8 cellular contexts compared by ENCODE assay signal in the genomic region with DNA sequence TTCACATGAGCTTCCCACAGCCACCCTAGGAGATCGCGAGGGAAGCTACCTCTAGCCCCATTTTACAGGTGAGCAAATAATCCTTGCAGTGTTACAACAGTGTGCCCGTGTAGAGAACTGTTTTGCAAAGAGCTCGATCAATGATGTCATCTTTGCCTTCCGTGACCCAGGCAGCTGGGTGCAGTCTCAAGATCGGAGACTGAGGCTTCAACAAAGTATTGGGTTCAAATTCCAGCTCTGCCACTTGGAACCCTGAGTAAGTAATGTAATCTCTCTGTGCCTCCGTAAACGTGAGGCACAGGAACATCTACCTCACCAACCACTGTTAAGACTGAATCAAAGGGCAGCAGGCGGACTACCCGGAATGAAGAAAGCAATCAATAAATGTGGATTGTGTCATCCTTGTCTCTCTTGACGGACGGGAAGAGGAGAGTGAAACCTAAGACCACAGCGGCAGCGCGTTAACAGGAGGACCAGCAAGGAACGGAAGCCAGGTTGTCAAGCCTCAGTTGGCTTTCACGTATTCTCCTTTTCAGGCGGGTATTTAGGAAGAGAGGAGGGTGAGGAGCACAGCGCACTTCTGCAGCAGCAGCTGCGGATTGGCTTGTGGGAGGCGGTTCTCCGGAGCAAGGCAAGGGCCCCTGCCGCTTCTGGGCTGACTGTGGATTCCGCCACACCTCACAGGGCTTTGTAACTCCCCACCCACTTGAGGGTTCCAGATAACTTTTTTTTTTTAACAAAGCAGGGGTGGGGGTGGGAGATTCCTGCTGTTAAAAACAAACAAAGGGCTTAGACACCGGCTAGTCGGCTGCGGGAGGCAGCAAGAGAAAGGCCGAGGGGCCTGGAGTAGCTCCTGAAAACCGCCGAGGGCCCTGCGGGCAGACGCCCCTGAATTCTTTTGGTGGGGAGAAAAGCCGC. TPM values are rescaled to one million over a fixed set of nuclear protein-coding genes. Genes with fewer than 3 reads are reported as not detected.
DNase-seq lines count a peak whose midpoint lies in the region; ATAC-seq, FAIRE-seq and TF ChIP-seq lines count a peak whose summit lies in the region.

No MANE protein-coding gene starts in this region.

- no peaks in the 10 kb centered on the region for H3K9me3 ChIP-seq in keratinocyte (ENCODE audit: control insufficient read depth, low read depth, low read length)

- TF ChIP-seq CTCF in keratinocyte (optimal IDR thresholded peaks at IDR 0.05 in 1 of 3, IDR thresholded peaks at IDR 0.05 in 1 of 3, conservative IDR thresholded peaks at IDR 0.05 in 1 of 3; ENCODE audit: extremely low read depth in 1 of 3, insufficient read depth in 2 of 3, low read length in 3 of 3), result no peak

- H3K36me3 ChIP-seq in keratinocyte (ENCODE audit: control insufficient read depth in 2 of 2, extremely low read depth in 1 of 2, insufficient read depth in 2 of 2, low read length in 2 of 2), result peaks cover 0 to 2% of the 10 kb centered on the region in 2 experiments

- H3K27ac ChIP-seq in keratinocyte (ENCODE audit: control insufficient read depth, insufficient read depth, low read length), result peak overlapping the region; percentile 91
- H3K27ac ChIP-seq in temporal lobe (ENCODE audit: low read depth, low read length), result peak overlapping the region; percentile 65

- no peak overlapping the region for H2AFZ ChIP-seq in keratinocyte (ENCODE audit: control insufficient read depth, low read length)

- dilution Hi-C loops in keratinocyte (cut with MboI; ENCODE audit: extremely low pct_ligation_motif_present, low sequenced_read_pairs), result no loop called here

- H3K4me3 ChIP-seq in keratinocyte (ENCODE audit: control insufficient read depth in 2 of 3, extremely low read depth in 1 of 3, insufficient read depth in 2 of 3, low read depth in 1 of 3, low read length in 3 of 3), result no peak overlapping the region

- H3K27ac Mint-ChIP-seq in activated T-cell treated with anti-CD3 and anti-CD28 coated beads, Interleukin-2, amount 50 U/mL, for 24 hours, result peak overlapping the region; percentile 16
- peak overlapping the region; percentile 70 for H3K27ac Mint-ChIP-seq in activated naive CD4-positive, alpha-beta T cell treated with anti-CD3 and anti-CD28 coated beads, Interleukin-2, amount 10 ng/mL, durations not matched to agents 7 days and 5 days

- peak overlapping the region; percentile 51 for H3K4me3 Mint-ChIP-seq in activated T-cell treated with anti-CD3 and anti-CD28 coated beads, Interleukin-2, amount 50 U/mL, for 24 hours
- H3K4me3 Mint-ChIP-seq in activated naive CD4-positive, alpha-beta T cell treated with anti-CD3 and anti-CD28 coated beads, Interleukin-2, amount 10 ng/mL, durations not matched to agents 7 days and 5 days, result peak overlapping the region; percentile 59

- no peak for ATAC-seq in HG03439 (IDR thresholded peaks at IDR 0.05; ENCODE audit: unreplicated experiment)

- H3K4me2 ChIP-seq in keratinocyte (ENCODE audit: control insufficient read depth, extremely low read depth, insufficient read depth, low read depth, low read length), result peak overlapping the region; percentile 67

- CTCF ChIA-PET in activated naive CD4-positive, alpha-beta T cell treated with anti-CD3 and anti-CD28 coated beads, Interleukin-2, amount 10 ng/mL, durations not matched to agents 7 days and 5 days (lab: Charles Lee), result interaction anchor here (0.7 to 0.9 kb wide), 2 partner anchors 18 to 381 kb away, joined by 3 to 4 read pairs; no protein-coding TSS in a partner anchor

- peaks cover 10% of the 10 kb centered on the region for H3K36me3 Mint-ChIP-seq in activated T-cell treated with anti-CD3 and anti-CD28 coated beads, Interleukin-2, amount 50 U/mL, for 24 hours (ENCODE audit: low read depth)
- peaks cover 20% of the 10 kb centered on the region for H3K36me3 Mint-ChIP-seq in activated naive CD4-positive, alpha-beta T cell treated with anti-CD3 and anti-CD28 coated beads, Interleukin-2, amount 10 ng/mL, durations not matched to agents 7 days and 5 days

- peaks cover 19% of the 10 kb centered on the region for H3K4me1 ChIP-seq in keratinocyte (ENCODE audit: control insufficient read depth, extremely low read depth, insufficient read depth, low read length)

- H3K4me1 Mint-ChIP-seq in activated T-cell treated with anti-CD3 and anti-CD28 coated beads, Interleukin-2, amount 50 U/mL, for 24 hours (ENCODE audit: low read depth), result peaks cover 38% of the 10 kb centered on the region
- H3K4me1 Mint-ChIP-seq in activated naive CD4-positive, alpha-beta T cell treated with anti-CD3 and anti-CD28 coated beads, Interleukin-2, amount 10 ng/mL, durations not matched to agents 7 days and 5 days, result peaks cover 43% of the 10 kb centered on the region

- peak overlapping the region; percentile 97 for H3K9ac ChIP-seq in keratinocyte (ENCODE audit: control insufficient read depth, extremely low read depth, insufficient read depth, low read length)

- no peaks in the 10 kb centered on the region for H3K9me3 Mint-ChIP-seq in activated T-cell treated with anti-CD3 and anti-CD28 coated beads, Interleukin-2, amount 50 U/mL, for 24 hours
- no peaks in the 10 kb centered on the region for H3K9me3 Mint-ChIP-seq in activated naive CD4-positive, alpha-beta T cell treated with anti-CD3 and anti-CD28 coated beads, Interleukin-2, amount 10 ng/mL, durations not matched to agents 7 days and 5 days

- DNase-seq in activated T-cell treated with anti-CD3 and anti-CD28 coated beads, Interleukin-2, amount 50 U/mL, for 24 hours, result no peak
- DNase-seq in activated T-cell treated with anti-CD3 and anti-CD28 coated beads for 4 hours (no peak), keratinocyte (ENCODE audit: low read depth, low spot score) (no peak), NCI-H2171 (lab: John Stamatoyannopoulos, UW) (no peak), activated gamma-delta T cell (lab: John Stamatoyannopoulos, UW) (no peak)
- peak; percentile 57 for DNase-seq in activated naive CD4-positive, alpha-beta T cell treated with anti-CD3 and anti-CD28 coated beads, Interleukin-2, amount 10 ng/mL, durations not matched to agents 7 days and 5 days

- peaks cover 16% of the 10 kb centered on the region for H3K27me3 Mint-ChIP-seq in activated T-cell treated with anti-CD3 and anti-CD28 coated beads, Interleukin-2, amount 50 U/mL, for 24 hours
- H3K27me3 Mint-ChIP-seq in activated naive CD4-positive, alpha-beta T cell treated with anti-CD3 and anti-CD28 coated beads, Interleukin-2, amount 10 ng/mL, durations not matched to agents 7 days and 5 days, result peaks cover 30% of the 10 kb centered on the region

- no peaks in the 10 kb centered on the region for H4K20me1 ChIP-seq in keratinocyte (ENCODE audit: control insufficient read depth, extremely low read depth, insufficient read depth, low read length)

- peaks cover 30% of the 10 kb centered on the region for H3K79me2 ChIP-seq in keratinocyte (ENCODE audit: control insufficient read depth, insufficient read depth, low read length)

- no peaks in the 10 kb centered on the region for H3K9me1 ChIP-seq in keratinocyte (ENCODE audit: control insufficient read depth, extremely low read depth, insufficient read depth, low read length)

- no peaks in the 10 kb centered on the region for H3K27me3 ChIP-seq in keratinocyte (ENCODE audit: control insufficient read depth, extremely low read depth, insufficient read depth, low read length)

- FAIRE-seq in keratinocyte (lab: Jason Lieb, UNC), result no peak

RNA-seq across cellular contexts. Expression of gene SMAD3, which starts 1.5 kb away (rescaled TPM):
- 30.6 to 52.9 TPM (median 33.7 TPM) in 3 replicates for polyA plus RNA-seq in keratinocyte
- polyA plus RNA-seq in keratinocyte (2011; ENCODE audit: low read depth), result 8.1 TPM
- polyA plus RNA-seq in keratinocyte (2011; cell fraction: cytosol; rRNA removed), result 23.9 and 26.7 TPM in 2 replicates
- 74.9 and 76.8 TPM in 2 replicates for polyA plus RNA-seq in keratinocyte (2011; cell fraction: nucleus; rRNA removed)
- 26.5 and 44.9 TPM in 2 replicates for polyA plus RNA-seq in keratinocyte (2012; ENCODE audit: low replicate concordance)
- 45.4 to 160 TPM (median 47.7 TPM) in 3 replicates for polyA minus RNA-seq in keratinocyte
- 23.8 TPM for polyA minus RNA-seq in keratinocyte (2011; cell fraction: cytosol; rRNA and poly(A)+ RNA removed)
- polyA minus RNA-seq in keratinocyte (2011; cell fraction: nucleus; rRNA and poly(A)+ RNA removed), result 30.5 and 55.1 TPM in 2 replicates
- 3.4 TPM for total RNA-seq in temporal lobe
